In genomic region chr2:101837354-101837753, GRCh38 we compare ENCODE assay signal across 30 cellular contexts.
DNase-seq lines count a peak whose midpoint lies in the region; ATAC-seq and TF ChIP-seq lines count a peak whose summit lies in the region.
"Had no signal": no experiment of that assay in that cellular context is flagged by ENCODE, and none has a peak within 500 bp of the region (broad histone marks: within the 10 kb centered on the region; RNA-seq: fewer than 3 reads in every experiment).

No MANE protein-coding gene starts in this region.

- no peak for TF ChIP-seq POLR2A in esophagus squamous epithelium (IDR thresholded peaks at IDR 0.05)

- peaks cover 54% of the 10 kb centered on the region for H3K36me3 Mint-ChIP-seq in CD4-positive, CD25-positive, alpha-beta regulatory T cell
- H3K36me3 Mint-ChIP-seq in HFFc6 (ENCODE audit: low read depth) (peaks cover 62% of the 10 kb centered on the region), mesothelial cell of epicardium (peaks cover 47% of the 10 kb centered on the region)

- H3K9me3 Mint-ChIP-seq in CD4-positive, CD25-positive, alpha-beta regulatory T cell: no peaks in the 10 kb centered on the region
- H3K9me3 Mint-ChIP-seq in HFFc6 (no peaks in the 10 kb centered on the region), mesothelial cell of epicardium (no peaks in the 10 kb centered on the region)
- H3K9me3 Mint-ChIP-seq: activated CD4-positive, alpha-beta memory T cell treated with anti-CD3 and anti-CD28 coated beads, Interleukin-2, amount 10 ng/mL, durations not matched to agents 7 days and 5 days; neural progenitor cell had no signal

- peaks cover 7% of the 10 kb centered on the region for H3K4me1 ChIP-seq in CD4-positive, CD25-positive, alpha-beta regulatory T cell (ENCODE audit: control insufficient read depth, insufficient read depth, low read length, poor library complexity, severe bottlenecking)
- peaks cover 0 to 11% (median 3%) of the 10 kb centered on the region in 3 donors for H3K4me1 ChIP-seq in esophagus squamous epithelium
- H3K4me1 ChIP-seq: Caco-2, neural progenitor cell, pancreas, Peyer's patch had no signal

- WGBS in esophagus squamous epithelium, 2 donors: 66 to 76% methylated on average over 3 of the region's 3 CpGs

- TF ChIP-seq CTCF in HFFc6 (IDR thresholded peaks at IDR 0.05) (no peak), choroid plexus epithelial cell (conservative IDR thresholded peaks at IDR 0.05; ENCODE audit: low read depth, low read length) (no peak), mesothelial cell of epicardium (IDR thresholded peaks at IDR 0.05; ENCODE audit: unreplicated experiment) (no peak), esophagus squamous epithelium (IDR thresholded peaks at IDR 0.05) (no peak)

- no peak for DNase-seq in CD4-positive, CD25-positive, alpha-beta regulatory T cell
- DNase-seq in HFFc6: no peak
- peak; percentile 27 for DNase-seq in choroid plexus epithelial cell (ENCODE audit: low read depth)
- no peak for DNase-seq in mesothelial cell of epicardium (ENCODE audit: low spot score in 2 of 2, unreplicated experiment in 2 of 2)
- no peak for DNase-seq in esophagus squamous epithelium (lab: John Stamatoyannopoulos, UW)
- DNase-seq: activated CD4-positive, alpha-beta memory T cell treated with anti-CD3 and anti-CD28 coated beads, Interleukin-2, amount 10 ng/mL, durations not matched to agents 7 days and 5 days; activated CD4-positive, CD25-positive, alpha-beta regulatory T cell treated with anti-CD3 and anti-CD28 coated beads, Interleukin-2, amount 50 U/mL, for 72 hours; activated gamma-delta T cell; activated T-cell treated with anti-CD3 and anti-CD28 coated beads for 4 hours; Caco-2; central memory CD4-positive, alpha-beta T cell; DMS53; hypothalamus; Kasumi-1; left colon; mammary epithelial cell; NCI-H1436; NCI-H345; NCI-H748 treated with DMSO at 0.1 percent for 48 hours; pancreas; Peyer's patch; right cardiac atrium; SHP77; spleen; stimulated activated CD8-positive, alpha-beta memory T cell treated with anti-CD3 and anti-CD28 coated beads, Interleukin-4, amount 100 ng/mL, for 48 hours; T-helper 2 cell; transverse colon had no signal

- H3K27me3 ChIP-seq in CD4-positive, CD25-positive, alpha-beta regulatory T cell (ENCODE audit: control insufficient read depth, insufficient read depth, low read length): no peaks in the 10 kb centered on the region
- H3K27me3 ChIP-seq in esophagus squamous epithelium: no peaks in the 10 kb centered on the region
- H3K27me3 ChIP-seq: neural progenitor cell, pancreas, Peyer's patch, spleen, transverse colon had no signal

- no peak for ATAC-seq in CD4-positive, CD25-positive, alpha-beta regulatory T cell (ENCODE audit: low read depth in 2 of 2)
- ATAC-seq in GM21367 (IDR thresholded peaks at IDR 0.05; ENCODE audit: unreplicated experiment) (no peak), GM19467 (IDR thresholded peaks at IDR 0.05; ENCODE audit: unreplicated experiment) (no peak)
- ATAC-seq: left colon, pancreas, right cardiac atrium had no signal

- no peaks in the 10 kb centered on the region for H3K9me3 ChIP-seq in CD4-positive, CD25-positive, alpha-beta regulatory T cell (ENCODE audit: control insufficient read depth in 2 of 2, low read length in 2 of 2)
- H3K9me3 ChIP-seq in esophagus squamous epithelium: no peaks in the 10 kb centered on the region
- H3K9me3 ChIP-seq: Caco-2, pancreas, Peyer's patch, spleen, transverse colon had no signal

- H3K4me3 ChIP-seq in CD4-positive, CD25-positive, alpha-beta regulatory T cell (ENCODE audit: low read depth, low read length): no peak overlapping the region
- H3K4me3 ChIP-seq in choroid plexus epithelial cell (ENCODE audit: low read depth, low read length): no peak overlapping the region
- H3K4me3 ChIP-seq in esophagus squamous epithelium: no peak overlapping the region
- H3K4me3 ChIP-seq: neural progenitor cell, pancreas, Peyer's patch, spleen, transverse colon had no signal

- peaks cover 17 to 35% (median 24%) of the 10 kb centered on the region in 4 donors for H3K4me1 Mint-ChIP-seq in CD4-positive, CD25-positive, alpha-beta regulatory T cell
- H3K4me1 Mint-ChIP-seq in HFFc6 (ENCODE audit: low read depth): peaks cover 31% of the 10 kb centered on the region
- no peaks in the 10 kb centered on the region for H3K4me1 Mint-ChIP-seq in mesothelial cell of epicardium

- H3K27ac Mint-ChIP-seq in CD4-positive, CD25-positive, alpha-beta regulatory T cell: peak overlapping the region in 2 of 3 donors; percentile 3 to 7
- H3K27ac Mint-ChIP-seq in HFFc6 (peak overlapping the region; percentile 25), mesothelial cell of epicardium (peak overlapping the region; percentile 1)
- H3K27ac Mint-ChIP-seq: activated CD4-positive, alpha-beta memory T cell treated with anti-CD3 and anti-CD28 coated beads, Interleukin-2, amount 10 ng/mL, durations not matched to agents 7 days and 5 days; neural progenitor cell had no signal

- H3K36me3 ChIP-seq in CD4-positive, CD25-positive, alpha-beta regulatory T cell (ENCODE audit: control insufficient read depth, insufficient read depth, low read length): peaks cover 84% of the 10 kb centered on the region
- H3K36me3 ChIP-seq in esophagus squamous epithelium: peaks cover 9 to 89% (median 9%) of the 10 kb centered on the region in 3 donors

- no peaks in the 10 kb centered on the region for H3K27me3 Mint-ChIP-seq in CD4-positive, CD25-positive, alpha-beta regulatory T cell
- no peaks in the 10 kb centered on the region for H3K27me3 Mint-ChIP-seq in HFFc6 (ENCODE audit: insufficient read depth)
- no peaks in the 10 kb centered on the region for H3K27me3 Mint-ChIP-seq in mesothelial cell of epicardium (ENCODE audit: low read depth)
- H3K27me3 Mint-ChIP-seq: activated CD4-positive, alpha-beta memory T cell treated with anti-CD3 and anti-CD28 coated beads, Interleukin-2, amount 10 ng/mL, durations not matched to agents 7 days and 5 days had no signal

- H3K27ac ChIP-seq in CD4-positive, CD25-positive, alpha-beta regulatory T cell (ENCODE audit: insufficient read depth, low read length, poor library complexity, severe bottlenecking): no peak overlapping the region
- no peak overlapping the region for H3K27ac ChIP-seq in esophagus squamous epithelium
- H3K27ac ChIP-seq: neural progenitor cell, pancreas, Peyer's patch, spleen, transverse colon had no signal

- intact Hi-C loops in esophagus squamous epithelium (cut with DNase I): no loop called here

- peak overlapping the region in 1 of 4 donors; percentile 29 for H3K4me3 Mint-ChIP-seq in CD4-positive, CD25-positive, alpha-beta regulatory T cell
- H3K4me3 Mint-ChIP-seq in HFFc6 (no peak overlapping the region), mesothelial cell of epicardium (no peak overlapping the region)
- H3K4me3 Mint-ChIP-seq: activated CD4-positive, alpha-beta memory T cell treated with anti-CD3 and anti-CD28 coated beads, Interleukin-2, amount 10 ng/mL, durations not matched to agents 7 days and 5 days; neural progenitor cell had no signal
